Comparison of ENCODE assay signal across 27 cellular contexts in genomic region chr3:95437409-95437808, GRCh38.
"Had no signal": no experiment of that assay in that cellular context is flagged by ENCODE, and none has a peak within 500 bp of the region (broad histone marks: within the 10 kb centered on the region; RNA-seq: fewer than 3 reads in every experiment).

No MANE protein-coding gene starts in this region.

- H3K4me2 ChIP-seq: smooth muscle cell had no signal

- H3K9me3 ChIP-seq: neutrophil, psoas muscle, thoracic aorta, thyroid gland, tibial nerve, upper lobe of left lung, vagina had no signal

- ATAC-seq: naive thymus-derived CD8-positive, alpha-beta T cell; natural killer cell treated with Interleukin-12 subunit alpha and Interleukin-12 subunit beta and Interleukin-15 and Interleukin-18, amount 100 ng/mL, for 72 hours; psoas muscle; right cardiac atrium; sciatic nerve; stimulated activated effector memory CD8-positive, alpha-beta T cell treated with anti-CD3 and anti-CD28 coated beads, Interleukin-12 subunit alpha, Interleukin-12 subunit beta, amount 100 ng/mL, for 72 hours; stimulated activated naive B cell treated with anti-CD40 and anti-IgM and Interleukin-4, amounts not matched to agents 10 μg/mL and 1 μg/mL and 100 μg/mL, for 72 hours had no signal

- H3K36me3 ChIP-seq: neutrophil, stomach, thoracic aorta, thyroid gland, tibial nerve, upper lobe of left lung, vagina had no signal

- H3K79me2 ChIP-seq: parathyroid adenoma had no signal

- H3K4me1 ChIP-seq: parathyroid adenoma, psoas muscle, stomach, thyroid gland, tibial nerve, upper lobe of left lung, vagina had no signal

- H2AFZ ChIP-seq: parathyroid adenoma had no signal

- H3K27me3 ChIP-seq: neutrophil, stomach, thyroid gland, tibial nerve, upper lobe of left lung, vagina had no signal

- DNase-seq: naive thymus-derived CD8-positive, alpha-beta T cell; nephron progenitor cell; nucleus accumbens; posterior cingulate gyrus; psoas muscle; right cardiac atrium; stimulated activated CD4-positive, alpha-beta T cell treated with anti-CD3 and anti-CD28 coated beads, Interleukin-15, amount 100 ng/mL, for 24 hours; stimulated activated CD4-positive, alpha-beta T cell treated with anti-CD3 and anti-CD28 coated beads, Interleukin-2, amount 100 ng/mL, for 24 hours; stimulated activated CD4-positive, alpha-beta T cell treated with anti-CD3 and anti-CD28 coated beads, Interleukin-2, amount 100 ng/mL, for 48 hours; stimulated activated CD4-positive, alpha-beta T cell treated with anti-CD3 and anti-CD28 coated beads, Interleukin-4, amount 100 ng/mL, for 24 hours; stimulated activated naive B cell treated with anti-CD40 and anti-IgM and Interleukin-4, amounts not matched to agents 10 μg/mL and 1 μg/mL and 100 μg/mL, for 72 hours; stimulated activated naive CD4-positive, alpha-beta T cell treated with Interleukin-2 at 50 U/mL for 16 hours; stomach; thyroid gland; trophoblast cell; upper lobe of left lung had no signal

- FAIRE-seq: urothelium cell line had no signal

- H3K27ac ChIP-seq: neutrophil, parathyroid adenoma, psoas muscle, skin epidermis, stomach, thoracic aorta, thyroid gland, tibial nerve, upper lobe of left lung, vagina had no signal

- H3K4me3 ChIP-seq: psoas muscle, skin epidermis, smooth muscle cell, stomach, thoracic aorta, thyroid gland, tibial nerve, upper lobe of left lung, vagina had no signal

- H3K9ac ChIP-seq: parathyroid adenoma had no signal
